Comparison of ENCODE assay signal across 17 cellular contexts in genomic region chr10:131753336-131753735, GRCh38.
"Had no signal": no experiment of that assay in that cellular context is flagged by ENCODE, and none has a peak within 500 bp of the region (broad histone marks: within the 10 kb centered on the region; RNA-seq: fewer than 3 reads in every experiment).

No MANE protein-coding gene starts in this region.

- H3K27me3 ChIP-seq: foreskin keratinocyte, hepatocyte had no signal

- H3K27ac ChIP-seq: coronary artery, dorsolateral prefrontal cortex, esophagus muscularis mucosa, foreskin keratinocyte, gastroesophageal sphincter, heart left ventricle, hepatocyte, left lung, lower lobe of right lung had no signal

- H2AFZ ChIP-seq: hepatocyte had no signal

- H3K79me2 ChIP-seq: hepatocyte had no signal

- H3K36me3 ChIP-seq: esophagus muscularis mucosa, gastroesophageal sphincter, heart left ventricle, left lung, lower lobe of right lung had no signal

- DNase-seq: dermis blood vessel endothelial cell; effector CD4-positive, alpha-beta T cell; effector memory CD4-positive, alpha-beta T cell; foreskin keratinocyte; heart left ventricle; hypothalamus; left cardiac atrium; left lung; left ventricle myocardium superior; lower lobe of right lung; mesenchymal stem cell; midbrain had no signal

- H3K4me3 ChIP-seq: coronary artery, dorsolateral prefrontal cortex, esophagus muscularis mucosa, gastroesophageal sphincter, heart left ventricle, hepatocyte, left lung, lower lobe of right lung had no signal

- H3K4me1 ChIP-seq: esophagus muscularis mucosa, foreskin keratinocyte, gastroesophageal sphincter, heart left ventricle, left lung, lower lobe of right lung had no signal

- H3K4me2 ChIP-seq: hepatocyte had no signal

- H3K9me3 ChIP-seq: esophagus muscularis mucosa, gastroesophageal sphincter, heart left ventricle, left lung, lower lobe of right lung had no signal
